Comparison of ENCODE assay signal across 8 cellular contexts in the genomic region with DNA sequence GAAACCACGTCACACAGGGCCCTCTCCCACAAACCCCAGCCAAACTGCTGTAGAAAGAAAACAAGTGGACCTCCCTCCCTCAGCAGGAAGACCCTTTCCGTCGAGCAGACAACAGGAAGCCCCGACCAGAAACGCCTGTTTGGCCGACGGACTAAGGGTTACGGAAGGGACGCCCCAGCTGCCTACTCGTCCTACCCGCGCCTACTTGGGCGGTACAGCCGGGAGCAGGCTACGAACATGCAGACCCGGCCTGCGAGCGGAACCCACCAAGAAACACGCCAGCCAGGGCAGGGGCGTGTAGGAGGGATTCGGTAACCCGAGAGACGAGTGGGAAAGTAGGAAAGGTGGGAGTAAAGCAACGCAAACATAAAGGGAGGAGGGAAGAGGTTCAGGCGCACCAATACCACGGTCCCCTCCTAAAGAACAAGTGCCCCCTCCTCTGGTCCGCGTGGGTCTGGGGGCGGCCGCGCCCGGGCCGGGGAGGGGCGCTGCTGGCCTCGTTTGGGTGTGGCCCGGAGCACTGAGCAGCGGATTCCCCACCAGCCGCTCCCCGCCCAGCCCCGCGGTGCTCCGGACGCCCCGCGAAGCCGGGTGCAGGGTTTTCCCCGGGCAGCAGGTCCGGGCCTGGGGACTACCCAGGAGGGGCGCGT. TPM values are rescaled to one million over a fixed set of nuclear protein-coding genes. Genes with fewer than 3 reads are reported as not detected.
DNase-seq lines count a peak whose midpoint lies in the region; ATAC-seq and TF ChIP-seq lines count a peak whose summit lies in the region.

No MANE protein-coding gene starts in this region.

- H3K27me3 ChIP-seq in HUES64 (ENCODE audit: insufficient read depth, low read length) (peaks cover 32% of the 10 kb centered on the region), endocrine pancreas (ENCODE audit: control insufficient read depth, insufficient read depth, low read length) (no peaks in the 10 kb centered on the region)

- peak overlapping the region; percentile 90 for H3K9ac ChIP-seq in HUES64 (ENCODE audit: low read depth, low read length)
- peak overlapping the region; percentile 73 for H3K9ac ChIP-seq in endocrine pancreas (ENCODE audit: control insufficient read depth, insufficient read depth, low read length)

- no peaks in the 10 kb centered on the region for H3K36me3 Mint-ChIP-seq in naive thymus-derived CD8-positive, alpha-beta T cell

- peak overlapping the region; percentile 94 for H3K4me3 ChIP-seq in AG04449 (ENCODE audit: low read depth, low read length)
- peak overlapping the region; percentile 92 for H3K4me3 ChIP-seq in HUES64 (ENCODE audit: low read length)
- peak overlapping the region; percentile 23 for H3K4me3 ChIP-seq in endocrine pancreas (ENCODE audit: control insufficient read depth, insufficient read depth, low read length)

- TF ChIP-seq CTCF in AG04449 (IDR thresholded peaks at IDR 0.05; ENCODE audit: insufficient read depth, low read length, missing control alignments): no peak

- WGBS in HUES64: under 1% methylated on average over 50 of the region's 50 CpGs

- no peaks in the 10 kb centered on the region for H3K9me3 Mint-ChIP-seq in naive thymus-derived CD8-positive, alpha-beta T cell

- H3K36me3 ChIP-seq in HUES64 (ENCODE audit: insufficient read depth, low read length) (no peaks in the 10 kb centered on the region), endocrine pancreas (ENCODE audit: control insufficient read depth, insufficient read depth, low read length) (no peaks in the 10 kb centered on the region)

- H3K9me3 ChIP-seq in HUES64 (ENCODE audit: insufficient read depth, low read depth, low read length) (no peaks in the 10 kb centered on the region), endocrine pancreas (ENCODE audit: control insufficient read depth, low read length) (no peaks in the 10 kb centered on the region)

- H3K4me1 Mint-ChIP-seq in naive thymus-derived CD8-positive, alpha-beta T cell: peaks cover 31 to 60% (median 57%) of the 10 kb centered on the region in 4 donors

- CTCF ChIA-PET in AG04449 (lab: Yijun Ruan, JAX): interaction anchor here (0.6 to 17.4 kb wide), 8 partner anchors 9 to 1516 kb away, joined by 3 to 605 read pairs (median 8); no protein-coding TSS in a partner anchor

- H3K4me1 ChIP-seq in HUES64 (ENCODE audit: insufficient read depth, low read length) (peaks cover 52% of the 10 kb centered on the region), endocrine pancreas (ENCODE audit: control insufficient read depth, insufficient read depth, low read length) (peaks cover 5% of the 10 kb centered on the region)

- H3K27me3 Mint-ChIP-seq in naive thymus-derived CD8-positive, alpha-beta T cell: no peaks in the 10 kb centered on the region

- no peak for DNase-seq in AG04449 (ENCODE audit: low read depth, low spot score)
- peak; percentile 44 for DNase-seq in activated CD4-positive, alpha-beta T cell treated with anti-CD3 and anti-CD28 coated beads for 48 hours
- DNase-seq in naive thymus-derived CD8-positive, alpha-beta T cell: peak in 9 of 10 donors; percentile 11 to 65 (median 34)
- DNase-seq in islet precursor cell: no peak
- DNase-seq in dedifferentiated amniotic fluid mesenchymal stem cell (ENCODE audit: extremely low spot score): no peak

- ATAC-seq in naive thymus-derived CD8-positive, alpha-beta T cell: peak; percentile 41 to 49
- no peak for ATAC-seq in HG02623 (IDR thresholded peaks at IDR 0.05; ENCODE audit: unreplicated experiment)

- peak overlapping the region; percentile 87 to 98 (median 94) for H3K27ac Mint-ChIP-seq in naive thymus-derived CD8-positive, alpha-beta T cell

- POLR2A ChIA-PET in AG04449 (lab: Yijun Ruan, JAX): interaction anchor here (1.0 to 2.5 kb wide), 5 partner anchors 13 to 57 kb away, joined by 3 to 13 read pairs (median 5); a partner anchor contains a TSS
- POLR2A ChIA-PET in naive thymus-derived CD8-positive, alpha-beta T cell (lab: Charles Lee): interaction anchor here (0.5 to 1.6 kb wide), 11 partner anchors 9 to 382 kb away, joined by 3 to 10 read pairs (median 5); no protein-coding TSS in a partner anchor

- H3K27ac ChIP-seq in HUES64 (ENCODE audit: low read depth, low read length): peak overlapping the region; percentile 70

- peak overlapping the region; percentile 93 to 99 (median 96) for H3K4me3 Mint-ChIP-seq in naive thymus-derived CD8-positive, alpha-beta T cell

RNA-seq across cellular contexts. Expression of a gene that starts 0.5 kb away (rescaled TPM):
- polyA plus RNA-seq in HUES64 (2013, experiment 1 of 2): 105 TPM
- polyA plus RNA-seq in HUES64 (2013, experiment 2 of 2): 117 TPM
- total RNA-seq in naive thymus-derived CD8-positive, alpha-beta T cell: 100 to 1,000 TPM; 198 to 212 TPM
- 100 to 1,000 TPM; 629 to 783 (median 630) TPM for polyA plus RNA-seq in naive thymus-derived CD8-positive, alpha-beta T cell

RNA-seq across cellular contexts. Expression of a gene that starts 43.6 kb away (rescaled TPM):
- polyA plus RNA-seq in HUES64 (2013, experiment 1 of 2): 260 TPM
- polyA plus RNA-seq in HUES64 (2013, experiment 2 of 2): 289 TPM
- total RNA-seq in naive thymus-derived CD8-positive, alpha-beta T cell: 10 to 100 TPM; 88.6 to 95.4 TPM
- 100 to 1,000 TPM in 1 of 3 donors, 10 to 100 TPM in 2; 62.0 to 124 (median 74.6) TPM for polyA plus RNA-seq in naive thymus-derived CD8-positive, alpha-beta T cell

Comparison
In these comparisons a context has a peak if more than half of its experiments do, and no peak if none do; other contexts are left out.
1. DNase-seq: peak in activated CD4-positive, alpha-beta T cell treated with anti-CD3 and anti-CD28 coated beads for 48 hours (single experiment) and naive thymus-derived CD8-positive, alpha-beta T cell (9 of 10); none in AG04449 (single experiment), islet precursor cell (single experiment) and dedifferentiated amniotic fluid mesenchymal stem cell (single experiment).
2. H3K4me3 ChIP-seq: peak in every context shown above with its lines; median percentile 94 in AG04449; 92 in HUES64; 23 in endocrine pancreas.